1 cellular context compared by ENCODE assay signal in the genomic region with DNA sequence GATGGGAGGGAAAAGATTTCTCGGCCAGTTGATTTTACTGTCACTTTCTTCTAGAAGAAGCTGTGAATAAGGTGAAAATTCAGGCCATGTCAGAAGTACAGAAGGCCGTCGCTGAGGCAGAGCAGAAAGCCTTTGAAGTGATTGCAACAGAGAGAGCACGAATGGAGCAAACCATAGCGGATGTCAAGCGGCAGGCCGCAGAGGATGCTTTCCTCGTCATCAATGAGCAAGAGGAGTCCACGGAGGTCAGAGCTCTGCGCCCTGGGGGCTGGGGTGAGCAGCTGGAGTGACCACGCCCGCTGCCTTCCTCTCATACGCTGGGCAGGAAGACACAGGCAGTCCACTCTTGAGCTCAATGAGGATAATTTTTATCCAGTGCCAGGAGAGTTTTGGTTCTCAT.
TF ChIP-seq lines count a peak whose summit lies in the region.

No MANE protein-coding gene starts in this region.

TF ChIP-seq in HepG2, 621 proteins besides CTCF, POLR2A, EP300 and RAD21:
- TF ChIP-seq SIN3A (IDR thresholded peaks at IDR 0.05; ENCODE audit: borderline replicate concordance, low read depth, low read length) = no peak
- TF ChIP-seq CEBPB (IDR thresholded peaks at IDR 0.05; ENCODE audit: borderline replicate concordance, low read depth, low read length) = peak; percentile 92
- no peak for TF ChIP-seq NFIB (CRISPR knock-in tag; IDR thresholded peaks at IDR 0.05; ENCODE audit: borderline replicate concordance)
- TF ChIP-seq, protein P1, sequence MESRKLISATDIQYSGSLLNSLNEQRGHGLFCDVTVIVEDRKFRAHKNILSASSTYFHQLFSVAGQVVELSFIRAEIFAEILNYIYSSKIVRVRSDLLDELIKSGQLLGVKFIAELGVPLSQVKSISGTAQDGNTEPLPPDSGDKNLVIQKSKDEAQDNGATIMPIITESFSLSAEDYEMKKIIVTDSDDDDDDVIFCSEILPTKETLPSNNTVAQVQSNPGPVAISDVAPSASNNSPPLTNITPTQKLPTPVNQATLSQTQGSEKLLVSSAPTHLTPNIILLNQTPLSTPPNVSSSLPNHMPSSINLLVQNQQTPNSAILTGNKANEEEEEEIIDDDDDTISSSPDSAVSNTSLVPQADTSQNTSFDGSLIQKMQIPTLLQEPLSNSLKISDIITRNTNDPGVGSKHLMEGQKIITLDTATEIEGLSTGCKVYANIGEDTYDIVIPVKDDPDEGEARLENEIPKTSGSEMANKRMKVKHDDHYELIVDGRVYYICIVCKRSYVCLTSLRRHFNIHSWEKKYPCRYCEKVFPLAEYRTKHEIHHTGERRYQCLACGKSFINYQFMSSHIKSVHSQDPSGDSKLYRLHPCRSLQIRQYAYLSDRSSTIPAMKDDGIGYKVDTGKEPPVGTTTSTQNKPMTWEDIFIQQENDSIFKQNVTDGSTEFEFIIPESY (CRISPR knock-in tag; IDR thresholded peaks at IDR 0.05) = peak; percentile 94
- TF ChIP-seq, protein P2, sequence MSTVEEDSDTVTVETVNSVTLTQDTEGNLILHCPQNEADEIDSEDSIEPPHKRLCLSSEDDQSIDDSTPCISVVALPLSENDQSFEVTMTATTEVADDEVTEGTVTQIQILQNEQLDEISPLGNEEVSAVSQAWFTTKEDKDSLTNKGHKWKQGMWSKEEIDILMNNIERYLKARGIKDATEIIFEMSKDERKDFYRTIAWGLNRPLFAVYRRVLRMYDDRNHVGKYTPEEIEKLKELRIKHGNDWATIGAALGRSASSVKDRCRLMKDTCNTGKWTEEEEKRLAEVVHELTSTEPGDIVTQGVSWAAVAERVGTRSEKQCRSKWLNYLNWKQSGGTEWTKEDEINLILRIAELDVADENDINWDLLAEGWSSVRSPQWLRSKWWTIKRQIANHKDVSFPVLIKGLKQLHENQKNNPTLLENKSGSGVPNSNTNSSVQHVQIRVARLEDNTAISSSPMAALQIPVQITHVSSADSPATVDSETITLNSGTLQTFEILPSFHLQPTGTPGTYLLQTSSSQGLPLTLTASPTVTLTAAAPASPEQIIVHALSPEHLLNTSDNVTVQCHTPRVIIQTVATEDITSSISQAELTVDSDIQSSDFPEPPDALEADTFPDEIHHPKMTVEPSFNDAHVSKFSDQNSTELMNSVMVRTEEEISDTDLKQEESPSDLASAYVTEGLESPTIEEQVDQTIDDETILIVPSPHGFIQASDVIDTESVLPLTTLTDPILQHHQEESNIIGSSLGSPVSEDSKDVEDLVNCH (CRISPR knock-in tag; IDR thresholded peaks at IDR 0.05) = no peak
- TF ChIP-seq TCF7 (IDR thresholded peaks at IDR 0.05; ENCODE audit: low read depth) = peak; percentile 33; the same call in 1 of the 2 replicates
